35 cellular contexts compared by ENCODE assay signal in genomic region chr11:77149716-77150392, GRCh38. TPM values are rescaled to one million over a fixed set of nuclear protein-coding genes. Genes with fewer than 3 reads are reported as not detected.
"Had no signal": no experiment of that assay in that cellular context is flagged by ENCODE, and none has a peak within 500 bp of the region (broad histone marks: within the 10 kb centered on the region; RNA-seq: fewer than 3 reads in every experiment).

No MANE protein-coding gene starts in this region.

- H2AFZ ChIP-seq: hepatocyte had no signal

- H3K4me2 ChIP-seq: hepatocyte had no signal

- H3K9me3 ChIP-seq: breast epithelium, colonic mucosa, left lung, ovary, uterus had no signal

- H3K4me3 ChIP-seq: breast epithelium, colonic mucosa, hepatocyte, left lung, ovary, skin epidermis, uterus had no signal

- H3K27ac ChIP-seq: breast epithelium, colonic mucosa, hepatocyte, left lung, ovary, uterus had no signal

- H3K27me3 Mint-ChIP-seq: activated CD4-positive, alpha-beta memory T cell treated with anti-CD3 and anti-CD28 coated beads, Interleukin-2, amount 10 ng/mL, durations not matched to agents 7 days and 5 days; activated T-cell treated with anti-CD3 and anti-CD28 coated beads, Interleukin-2, amount 50 U/mL, for 24 hours had no signal

- H3K27me3 ChIP-seq: breast epithelium, colonic mucosa, hepatocyte, ovary, uterus had no signal

- H3K36me3 Mint-ChIP-seq: activated naive CD4-positive, alpha-beta T cell treated with anti-CD3 and anti-CD28 coated beads, Interleukin-2, amount 10 ng/mL, durations not matched to agents 7 days and 5 days; stimulated activated memory B cell treated with anti-CD40 and anti-IgM and Interleukin-4, amounts not matched to agents 10 μg/mL and 1 μg/mL and 100 μg/mL, for 72 hours; type B pancreatic cell had no signal

- H3K27ac Mint-ChIP-seq: activated CD4-positive, alpha-beta memory T cell treated with anti-CD3 and anti-CD28 coated beads, Interleukin-2, amount 10 ng/mL, durations not matched to agents 7 days and 5 days; activated CD4-positive, alpha-beta T cell treated with anti-CD3 and anti-CD28 coated beads, Interleukin-2, amount 10 ng/mL, durations not matched to agents 24 days and 14 days; activated naive CD4-positive, alpha-beta T cell treated with anti-CD3 and anti-CD28 coated beads, Interleukin-2, amount 10 ng/mL, durations not matched to agents 7 days and 5 days; activated T-cell treated with anti-CD3 and anti-CD28 coated beads, Interleukin-2, amount 50 U/mL, for 24 hours; progenitor cell of endocrine pancreas; stimulated activated memory B cell treated with anti-CD40 and anti-IgM and Interleukin-4, amounts not matched to agents 10 μg/mL and 1 μg/mL and 100 μg/mL, for 72 hours; stimulated activated naive CD8-positive, alpha-beta T cell treated with anti-CD3 and anti-CD28 coated beads, Interleukin-15, amount 100 ng/mL, for 72 hours; T-helper 1 cell treated with Interleukin-12 subunit alpha and Interleukin-12 subunit beta and Interleukin-4 antibody, amounts not matched to agents 30 μg/mL and 1 μg/mL, for 36 hours; type B pancreatic cell had no signal

- H3K79me2 ChIP-seq: hepatocyte had no signal

- H3K9me3 Mint-ChIP-seq: activated CD4-positive, alpha-beta memory T cell treated with anti-CD3 and anti-CD28 coated beads, Interleukin-2, amount 10 ng/mL, durations not matched to agents 7 days and 5 days; activated CD4-positive, alpha-beta T cell treated with anti-CD3 and anti-CD28 coated beads, Interleukin-2, amount 10 ng/mL, durations not matched to agents 24 days and 14 days; activated naive CD4-positive, alpha-beta T cell treated with anti-CD3 and anti-CD28 coated beads, Interleukin-2, amount 10 ng/mL, durations not matched to agents 7 days and 5 days; activated T-cell treated with anti-CD3 and anti-CD28 coated beads, Interleukin-2, amount 50 U/mL, for 24 hours; immature natural killer cell; nephron; stimulated activated memory B cell treated with anti-CD40 and anti-IgM and Interleukin-4, amounts not matched to agents 10 μg/mL and 1 μg/mL and 100 μg/mL, for 72 hours; stimulated activated naive CD8-positive, alpha-beta T cell treated with anti-CD3 and anti-CD28 coated beads, Interleukin-15, amount 100 ng/mL, for 72 hours; T-helper 1 cell treated with Interleukin-12 subunit alpha and Interleukin-12 subunit beta and Interleukin-4 antibody, amounts not matched to agents 30 μg/mL and 1 μg/mL, for 36 hours; type B pancreatic cell had no signal

- H3K4me3 Mint-ChIP-seq: activated CD4-positive, alpha-beta memory T cell treated with anti-CD3 and anti-CD28 coated beads, Interleukin-2, amount 10 ng/mL, durations not matched to agents 7 days and 5 days; activated CD4-positive, alpha-beta T cell treated with anti-CD3 and anti-CD28 coated beads, Interleukin-2, amount 10 ng/mL, durations not matched to agents 24 days and 14 days; activated naive CD4-positive, alpha-beta T cell treated with anti-CD3 and anti-CD28 coated beads, Interleukin-2, amount 10 ng/mL, durations not matched to agents 7 days and 5 days; activated T-cell treated with anti-CD3 and anti-CD28 coated beads, Interleukin-2, amount 50 U/mL, for 24 hours; nephron; stimulated activated memory B cell treated with anti-CD40 and anti-IgM and Interleukin-4, amounts not matched to agents 10 μg/mL and 1 μg/mL and 100 μg/mL, for 72 hours; stimulated activated naive CD8-positive, alpha-beta T cell treated with anti-CD3 and anti-CD28 coated beads, Interleukin-15, amount 100 ng/mL, for 72 hours; T-helper 1 cell treated with Interleukin-12 subunit alpha and Interleukin-12 subunit beta and Interleukin-4 antibody, amounts not matched to agents 30 μg/mL and 1 μg/mL, for 36 hours; type B pancreatic cell had no signal

- H3K4me1 ChIP-seq: breast epithelium, left lung, uterus had no signal

- ATAC-seq: left lung; sciatic nerve; stimulated activated memory B cell treated with anti-CD40 and anti-IgM and Interleukin-4, amounts not matched to agents 10 μg/mL and 1 μg/mL and 100 μg/mL, for 72 hours; stimulated activated naive CD8-positive, alpha-beta T cell treated with anti-CD3 and anti-CD28 coated beads, Interleukin-15, amount 100 ng/mL, for 72 hours had no signal

- H3K36me3 ChIP-seq: breast epithelium, colonic mucosa, left lung, ovary, uterus had no signal

- DNase-seq: activated CD4-positive, alpha-beta memory T cell treated with anti-CD3 and anti-CD28 coated beads, Interleukin-2, amount 10 ng/mL, durations not matched to agents 7 days and 5 days; activated CD4-positive, alpha-beta T cell treated with anti-CD3 and anti-CD28 coated beads, Interleukin-2, amount 10 ng/mL, durations not matched to agents 24 days and 14 days; activated CD4-positive, CD25-positive, alpha-beta regulatory T cell treated with anti-CD3 and anti-CD28 coated beads, Interleukin-2, amount 50 U/mL, for 72 hours; activated CD8-positive, alpha-beta memory T cell treated with anti-CD3 and anti-CD28 coated beads, Interleukin-2, amount 50 U/mL, for 48 hours; activated gamma-delta T cell; activated naive CD4-positive, alpha-beta T cell treated with anti-CD3 and anti-CD28 coated beads, Interleukin-2, amount 10 ng/mL, durations not matched to agents 7 days and 5 days; activated T-cell treated with anti-CD3 and anti-CD28 coated beads, Interleukin-2, amount 50 U/mL, for 24 hours; cerebellar nuclear complex; colonic mucosa; effector memory CD4-positive, alpha-beta T cell; glutamatergic neuron; immature natural killer cell; mammary epithelial cell; ovary; stimulated activated CD4-positive, alpha-beta T cell treated with anti-CD3 and anti-CD28 coated beads, Interleukin-4, amount 100 ng/mL, for 4 hours; stimulated activated CD8-positive, alpha-beta memory T cell treated with anti-CD3 and anti-CD28 coated beads, Interleukin-4, amount 100 ng/mL, for 48 hours; stimulated activated naive CD8-positive, alpha-beta T cell treated with anti-CD3 and anti-CD28 coated beads, Interleukin-15, amount 100 ng/mL, for 72 hours; substantia nigra; SW 1271; T1000; uterus had no signal

RNA-seq across cellular contexts. Expression of gene OMP, which starts 47.2 kb away (rescaled TPM):
- total RNA-seq: activated CD4-positive, alpha-beta memory T cell treated with anti-CD3 and anti-CD28 coated beads, Interleukin-2, amount 10 ng/mL, durations not matched to agents 7 days and 5 days; activated CD4-positive, alpha-beta T cell treated with anti-CD3 and anti-CD28 coated beads, Interleukin-2, amount 10 ng/mL, durations not matched to agents 24 days and 14 days; breast epithelium; dermis microvascular lymphatic vessel endothelial cell; epithelial cell of proximal tubule; frontal cortex; hepatocyte; kidney epithelial cell; left lung; mammary epithelial cell; progenitor cell of endocrine pancreas had no signal
